8 cellular contexts compared by ENCODE assay signal in the genomic region with DNA sequence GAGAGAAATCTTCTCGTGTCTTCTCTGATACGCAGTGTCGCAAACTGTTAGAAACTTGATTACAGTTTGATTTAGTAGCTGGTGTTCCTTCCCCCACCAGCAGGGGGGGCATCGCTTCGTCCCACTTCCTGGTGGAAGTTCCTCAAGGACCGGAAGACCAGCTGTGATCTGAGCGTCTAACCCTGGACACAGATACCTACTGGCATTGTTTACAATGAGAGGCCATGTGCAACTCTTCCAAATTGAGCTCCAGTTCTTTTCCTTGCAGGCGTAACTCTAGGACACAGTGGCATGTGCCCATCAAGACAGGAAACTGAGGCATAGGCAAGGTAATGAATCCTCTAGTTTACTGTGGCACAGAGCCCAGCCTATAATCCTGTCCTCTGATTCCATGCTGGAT.
DNase-seq lines count a peak whose midpoint lies in the region; ATAC-seq and TF ChIP-seq lines count a peak whose summit lies in the region.

No MANE protein-coding gene starts in this region.

- DNase-seq in heart right ventricle, result peak; percentile 29 to 30
- no peak for DNase-seq in Right ventricle myocardium inferior (ENCODE audit: missing footprints)
- peak; percentile 10 to 32 for DNase-seq in NOMO-1 (lab: John Stamatoyannopoulos, UW; ENCODE audit: unreplicated experiment in 2 of 2)
- DNase-seq in adipocyte (ENCODE audit: low read depth), result peak; percentile 51
- DNase-seq in kidney tubule cell (ENCODE audit: low spot score), result peak; percentile 46
- peak; percentile 18 to 19 for DNase-seq in thyroid gland

- intact Hi-C loops in heart right ventricle (cut with DNase I) (loop anchor here in 7 of 10 donors (5.0 to 10.0 kb wide), 3 partner anchors 120 to 292 kb away; no protein-coding TSS in a partner anchor), Right ventricle myocardium inferior (cut with DNase I) (loop anchor here (1.0 kb wide), 1 partner anchor 120 kb away; no protein-coding TSS in a partner anchor), thyroid gland (cut with DNase I) (loop anchor here (5.0 to 10.0 kb wide), 2 partner anchors 120 to 292 kb away; no protein-coding TSS in a partner anchor)

- H3K27me3 ChIP-seq in heart right ventricle, result no peaks in the 10 kb centered on the region
- no peaks in the 10 kb centered on the region for H3K27me3 ChIP-seq in adipocyte (replicated peaks; ENCODE audit: control insufficient read depth, insufficient read depth, low read length)
- H3K27me3 ChIP-seq in thyroid gland, result no peaks in the 10 kb centered on the region

- 47 to 50% methylated on average over 8 of the region's 8 CpGs for WGBS in heart right ventricle, 2 donors
- 68 to 84% methylated on average over 8 of the region's 8 CpGs for WGBS in thyroid gland, 2 donors

- TF ChIP-seq CTCF in heart right ventricle (IDR thresholded peaks at IDR 0.05) (peak; percentile 36 to 78 (median 70)), thyroid gland (IDR thresholded peaks at IDR 0.05) (peak; percentile 36 to 60 (median 46))

- H3K9me3 ChIP-seq in heart right ventricle (no peaks in the 10 kb centered on the region), adipocyte (ENCODE audit: control insufficient read depth, low read length) (no peaks in the 10 kb centered on the region), thyroid gland (no peaks in the 10 kb centered on the region)

- H3K36me3 ChIP-seq in heart right ventricle (peaks cover 0 to 2% (median 0%) of the 10 kb centered on the region in 9 donors), adipocyte (ENCODE audit: control insufficient read depth, insufficient read depth, low read length, severe bottlenecking) (no peaks in the 10 kb centered on the region), thyroid gland (no peaks in the 10 kb centered on the region)

- H3K4me1 ChIP-seq in heart right ventricle (peaks cover 0 to 13% (median 0%) of the 10 kb centered on the region in 9 donors), adipocyte (ENCODE audit: control insufficient read depth, insufficient read depth, low read length) (peaks cover 4% of the 10 kb centered on the region), thyroid gland (no peaks in the 10 kb centered on the region)

- TF ChIP-seq POLR2A in thyroid gland (IDR thresholded peaks at IDR 0.05), result no peak

- H3K9ac ChIP-seq in adipocyte (ENCODE audit: low read length), result no peak overlapping the region

- H3K27ac ChIP-seq in heart right ventricle, result no peak overlapping the region
- no peak overlapping the region for H3K27ac ChIP-seq in thyroid gland

- no peak overlapping the region for H3K4me3 ChIP-seq in heart right ventricle
- no peak overlapping the region for H3K4me3 ChIP-seq in adipocyte (ENCODE audit: low read length)
- H3K4me3 ChIP-seq in thyroid gland (replicated peaks in 1 of 3), result no peak overlapping the region

- ATAC-seq in heart right ventricle (no peak), Right ventricle myocardium inferior (no peak), GM18868 (IDR thresholded peaks at IDR 0.05; ENCODE audit: unreplicated experiment) (no peak), HG02970 (IDR thresholded peaks at IDR 0.05; ENCODE audit: low FRiP score, unreplicated experiment) (no peak)
